In the genomic region with DNA sequence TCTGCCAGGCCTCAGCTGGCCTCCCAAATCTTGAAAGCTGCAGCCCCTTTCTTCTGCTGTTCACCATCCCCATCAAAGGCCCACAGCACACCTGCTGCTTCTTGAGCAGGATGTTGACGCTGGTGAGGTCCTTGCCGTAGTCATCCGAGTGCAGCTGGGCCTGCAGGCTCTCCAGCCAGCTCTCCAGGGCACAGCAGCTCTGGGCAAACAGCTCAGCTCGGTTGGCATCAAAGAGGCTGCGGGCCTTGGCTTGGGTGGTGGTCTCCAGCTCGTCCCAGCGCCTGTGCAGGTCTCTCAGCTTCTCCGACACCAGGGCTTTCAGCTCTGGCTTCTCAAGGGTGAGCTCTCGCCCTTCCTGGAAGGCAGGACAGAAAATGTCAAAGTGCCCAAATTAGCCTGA, we compare ENCODE assay signal across 14 cellular contexts.
DNase-seq lines count a peak whose midpoint lies in the region; ATAC-seq and TF ChIP-seq lines count a peak whose summit lies in the region.
"Had no signal": no experiment of that assay in that cellular context is flagged by ENCODE, and none has a peak within 500 bp of the region (broad histone marks: within the 10 kb centered on the region; RNA-seq: fewer than 3 reads in every experiment).

No MANE protein-coding gene starts in this region.

- H3K27ac Mint-ChIP-seq in nephron progenitor cell = peak overlapping the region; percentile 29
- H3K27ac Mint-ChIP-seq: HFFc6 had no signal

- H3K36me3 ChIP-seq in KOPT-K1 (ENCODE audit: insufficient read depth, low read length) = peaks cover 31% of the 10 kb centered on the region; the same call in 1 of the 2 replicates

- H3K27ac ChIP-seq in KOPT-K1 (ENCODE audit: low read depth, low read length, poor library complexity, severe bottlenecking) (peak overlapping the region; percentile 75), substantia nigra (ENCODE audit: low read depth, low read length, poor library complexity, severe bottlenecking) (no peak overlapping the region)
- H3K27ac ChIP-seq: 22Rv1, HL-60 had no signal

- no peak overlapping the region for H3K4me3 Mint-ChIP-seq in nephron progenitor cell
- H3K4me3 Mint-ChIP-seq: CD8-positive, alpha-beta memory T cell; HFFc6 had no signal

- H3K9me3 ChIP-seq in KOPT-K1 (ENCODE audit: insufficient read depth, low read length, poor library complexity, severe bottlenecking) = no peaks in the 10 kb centered on the region
- H3K9me3 ChIP-seq: Caco-2, HAP-1 had no signal

- no peaks in the 10 kb centered on the region for H3K27me3 Mint-ChIP-seq in nephron progenitor cell (ENCODE audit: low read depth, poor library complexity)

- TF ChIP-seq CTCF in nephron progenitor cell (IDR thresholded peaks at IDR 0.05) = no peak

- DNase-seq in DMS53 (lab: John Stamatoyannopoulos, UW) (peak; percentile 53), DMS53 treated with DMSO at 0.1 percent for 48 hours (lab: John Stamatoyannopoulos, UW; ENCODE audit: unreplicated experiment) (no peak), nephron progenitor cell (no peak), NCI-H2081 (lab: John Stamatoyannopoulos, UW) (no peak), substantia nigra (lab: John Stamatoyannopoulos, UW) (no peak)
- DNase-seq: Caco-2; CD8-positive, alpha-beta memory T cell; HFFc6; KBM-7 had no signal

- no peaks in the 10 kb centered on the region for H3K9me3 Mint-ChIP-seq in nephron progenitor cell
- H3K9me3 Mint-ChIP-seq: CD8-positive, alpha-beta memory T cell had no signal

- H3K36me3 Mint-ChIP-seq in nephron progenitor cell (ENCODE audit: low read depth) = peaks cover 65% of the 10 kb centered on the region
- H3K36me3 Mint-ChIP-seq: CD8-positive, alpha-beta memory T cell had no signal

- no peak for ATAC-seq in GM21717 (IDR thresholded peaks at IDR 0.05; ENCODE audit: unreplicated experiment)

- no peaks in the 10 kb centered on the region for H3K4me1 Mint-ChIP-seq in nephron progenitor cell
